Comparison of ENCODE assay signal across 8 cellular contexts in the genomic region with DNA sequence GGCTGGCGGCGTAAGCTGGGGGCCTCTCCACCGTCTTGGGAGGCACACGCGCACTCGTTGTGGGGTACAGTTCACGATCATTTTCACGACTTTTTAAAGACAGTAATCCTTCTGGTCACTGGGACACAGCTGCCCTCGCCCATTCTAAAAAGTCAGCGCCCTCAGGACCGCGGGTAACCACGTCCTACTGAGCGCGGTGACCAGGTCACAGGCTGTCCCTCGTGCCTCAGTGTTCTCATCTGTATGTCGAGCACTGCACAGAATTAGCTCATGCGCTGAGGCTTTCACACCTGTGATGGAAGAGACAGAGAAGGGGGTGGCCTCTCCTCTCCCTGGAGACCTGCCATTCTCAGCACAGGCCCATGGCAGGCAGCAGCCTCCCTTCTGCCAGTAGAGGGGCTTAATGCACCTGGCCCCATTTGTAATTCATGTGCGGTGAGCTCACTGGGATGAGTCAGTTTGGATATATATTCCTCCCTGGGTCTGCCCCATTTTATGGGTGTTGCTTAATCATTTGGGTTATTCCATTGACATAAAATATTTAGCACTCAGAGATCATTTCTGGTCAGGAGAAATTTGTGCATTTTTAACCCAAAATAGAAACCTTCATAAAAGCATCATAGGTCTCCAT. TPM values are rescaled to one million over a fixed set of nuclear protein-coding genes. Genes with fewer than 3 reads are reported as not detected.
DNase-seq lines count a peak whose midpoint lies in the region; ATAC-seq and TF ChIP-seq lines count a peak whose summit lies in the region.
"Not testable (repeated sequence)": the region's sequence is repeated elsewhere in the genome, so short reads cannot be mapped to it uniquely, and the experiment has no call there.

No MANE protein-coding gene starts in this region.

- CTCF ChIA-PET in AG04449 (lab: Yijun Ruan, JAX) = interaction anchor here (1.3 kb wide), 1 partner anchor 646 kb away, joined by 3 read pairs; a partner anchor contains a TSS
- CTCF ChIA-PET in HCT116 (lab: Charles Lee) = not testable (repeated sequence)

- peak overlapping the region; percentile 94 for H3K56ac ChIP-seq in mesendoderm (ENCODE audit: low read length)

- H3K4ac ChIP-seq in mesendoderm (ENCODE audit: low read depth, low read length) = peak overlapping the region; percentile 90

- not testable (repeated sequence) for DNase-seq in AG04449 (ENCODE audit: low read depth, low spot score); HCT116 (ENCODE audit: low read depth, low spot score); ascending aorta (ENCODE audit: low spot score in 2 of 2); spleen
- peak; percentile 39 for DNase-seq in NCI-H748 (lab: John Stamatoyannopoulos, UW; ENCODE audit: unreplicated experiment)
- DNase-seq in WERI-Rb-1 = peak; percentile 56
- peak; percentile 72 for DNase-seq in fibroblast of mammary gland (ENCODE audit: low read depth)
- DNase-seq in mesendoderm = peak; percentile 80

- not testable (repeated sequence) for H3K36me3 ChIP-seq in HCT116 (ENCODE audit: control insufficient read depth in 1 of 2, insufficient read depth in 2 of 2, low read length in 2 of 2); WERI-Rb-1; ascending aorta; mesendoderm (ENCODE audit: control insufficient read depth, insufficient read depth, low read length); spleen

- not testable (repeated sequence) for H3K27me3 ChIP-seq in HCT116 (ENCODE audit: insufficient read depth, low read length); WERI-Rb-1 (ENCODE audit: insufficient read depth, low read depth, severe bottlenecking); ascending aorta; mesendoderm (ENCODE audit: insufficient read depth, low read length, poor library complexity); spleen (replicated peaks in 1 of 7)

- H3K9me3 ChIP-seq in HCT116 (ENCODE audit: control insufficient read depth in 1 of 2, insufficient read depth in 1 of 2, low read depth in 1 of 2, low read length in 2 of 2); WERI-Rb-1 (ENCODE audit: severe bottlenecking); ascending aorta; spleen: not testable (repeated sequence)

- H2BK15ac ChIP-seq in mesendoderm (replicated peaks; ENCODE audit: low read depth) = not testable (repeated sequence)

- intact Hi-C loops in HCT116 (cut with micrococcal nuclease); spleen (cut with DNase I; ENCODE audit: low total_unique reads): not testable (repeated sequence)
- intact Hi-C loops in ascending aorta (cut with DNase I) = loop anchor here (2.0 to 10.0 kb wide), 4 partner anchors 141 to 647 kb away; a partner anchor contains a TSS

- BruUV-seq in HCT116 (replicated peaks; lab: Mats Ljungman, UMichigan) = TSS peak; percentile 60

- H3K4me1 ChIP-seq in HCT116 (ENCODE audit: control insufficient read depth in 1 of 2, insufficient read depth in 2 of 2, low read length in 2 of 2) (peaks cover 17 to 39% of the 10 kb centered on the region in 2 experiments), spleen (peaks cover 0 to 14% (median 5%) of the 10 kb centered on the region in 6 donors)
- not testable (repeated sequence) for H3K4me1 ChIP-seq in ascending aorta; mesendoderm (ENCODE audit: control insufficient read depth, low read depth, low read length)

- no CpG with 5 or more reads among the region's 19 CpGs for WGBS in mesendoderm (ENCODE audit: extremely low coverage, insufficient coverage, low lambda C conversion rate)
- whole genome bisulfite sequencing in spleen, 5 donors = 1 to 3% (median 3%) methylated on average over 16 to 19 of the region's 19 CpGs

- TF ChIP-seq POLR2A in HCT116 (IDR thresholded peaks at IDR 0.05; ENCODE audit: borderline replicate concordance, extremely low read depth, insufficient read depth, insufficient read length); spleen (IDR thresholded peaks at IDR 0.05): not testable (repeated sequence)

- H4K8ac ChIP-seq in mesendoderm (ENCODE audit: low read depth, low read length) = not testable (repeated sequence)

- H3K4me3 ChIP-seq in AG04449 (ENCODE audit: low read depth, low read length) (peak overlapping the region; percentile 78), HCT116 (replicated peaks in 1 of 2; ENCODE audit: low read depth in 1 of 2, low read length in 2 of 2) (peak overlapping the region; percentile 66 to 72), WERI-Rb-1 (ENCODE audit: low read depth, low read length) (peak overlapping the region; percentile 81), ascending aorta (peak overlapping the region; percentile 58 to 71), fibroblast of mammary gland (ENCODE audit: control insufficient read depth, low read depth, low read length) (peak overlapping the region; percentile 55), mesendoderm (ENCODE audit: low read length) (peak overlapping the region; percentile 51), spleen (peak overlapping the region; percentile 44 to 88 (median 65))

- not testable (repeated sequence) for ATAC-seq in HCT116

- H3K9ac ChIP-seq in HCT116 (ENCODE audit: low read length) (peak overlapping the region; percentile 94), mesendoderm (ENCODE audit: low read length) (peak overlapping the region; percentile 82)

- H2AFZ ChIP-seq in HCT116 (ENCODE audit: low read depth, low read length, poor library complexity, severe bottlenecking) = not testable (repeated sequence)

- not testable (repeated sequence) for H2AK5ac ChIP-seq in mesendoderm (ENCODE audit: low read length)

- POLR2A ChIA-PET in AG04449 (lab: Yijun Ruan, JAX); HCT116 (lab: Charles Lee): not testable (repeated sequence)

- H4K5ac ChIP-seq in mesendoderm (ENCODE audit: low read length) = not testable (repeated sequence)

- H3K79me2 ChIP-seq in HCT116 (ENCODE audit: insufficient read depth, low read length); mesendoderm (ENCODE audit: control insufficient read depth, insufficient read depth, low read length): not testable (repeated sequence)

- not testable (repeated sequence) for TF ChIP-seq RAD21 in HCT116 (IDR thresholded peaks at IDR 0.05; ENCODE audit: low read depth)

- not testable (repeated sequence) for H3K23ac ChIP-seq in mesendoderm (ENCODE audit: low read length)

- H3K79me1 ChIP-seq in mesendoderm (ENCODE audit: low read length) = not testable (repeated sequence)

- peak overlapping the region; percentile 84 for H3K4me2 ChIP-seq in HCT116 (ENCODE audit: low read length)
- H3K4me2 ChIP-seq in mesendoderm (ENCODE audit: low read length) = peak overlapping the region; percentile 61

- RAD21 ChIA-PET in HCT116 (lab: Charles Lee; ENCODE audit: low non-redundant PET in 1 of 2, low total read pairs in 2 of 2, uncharacterized antibody in 2 of 2, unreplicated experiment in 2 of 2) = not testable (repeated sequence)

- not testable (repeated sequence) for H4K20me1 ChIP-seq in HCT116 (ENCODE audit: insufficient read depth)

- H3K18ac ChIP-seq in mesendoderm (ENCODE audit: low read length) = not testable (repeated sequence)

- not testable (repeated sequence) for H3K9me2 ChIP-seq in HCT116 (ENCODE audit: insufficient read depth)

- peak overlapping the region; percentile 83 for H3K27ac ChIP-seq in HCT116 (ENCODE audit: low read depth, low read length)
- peak overlapping the region; percentile 91 for H3K27ac ChIP-seq in WERI-Rb-1
- H3K27ac ChIP-seq in ascending aorta = peak overlapping the region; percentile 90 to 93
- peak overlapping the region; percentile 90 for H3K27ac ChIP-seq in mesendoderm (ENCODE audit: low read depth, low read length)
- H3K27ac ChIP-seq in spleen = peak overlapping the region in 7 of 8 donors; percentile 51 to 94 (median 91)

- not testable (repeated sequence) for TF ChIP-seq CTCF in AG04449 (IDR thresholded peaks at IDR 0.05; ENCODE audit: insufficient read depth, low read length, missing control alignments); HCT116 (IDR thresholded peaks at IDR 0.05 in 2 of 3, conservative IDR thresholded peaks at IDR 0.05 in 1 of 3; ENCODE audit: borderline replicate concordance in 1 of 3, insufficient read depth in 1 of 3, low read depth in 2 of 3, low read length in 2 of 3); WERI-Rb-1 (IDR thresholded peaks at IDR 0.05; ENCODE audit: low read depth, low read length); ascending aorta (IDR thresholded peaks at IDR 0.05); fibroblast of mammary gland (conservative IDR thresholded peaks at IDR 0.05; ENCODE audit: control insufficient read depth, insufficient read depth, low read depth, low read length); spleen (IDR thresholded peaks at IDR 0.05 in 8 of 11, conservative IDR thresholded peaks at IDR 0.05 in 3 of 11)

- not testable (repeated sequence) for H2BK5ac ChIP-seq in mesendoderm (ENCODE audit: low read length)

- not testable (repeated sequence) for H2BK120ac ChIP-seq in mesendoderm (ENCODE audit: low read depth, low read length)

TF ChIP-seq in HCT116, 20 proteins besides CTCF, POLR2A, EP300 and RAD21:
- TF ChIP-seq, protein P1, sequence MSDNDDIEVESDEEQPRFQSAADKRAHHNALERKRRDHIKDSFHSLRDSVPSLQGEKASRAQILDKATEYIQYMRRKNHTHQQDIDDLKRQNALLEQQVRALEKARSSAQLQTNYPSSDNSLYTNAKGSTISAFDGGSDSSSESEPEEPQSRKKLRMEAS (IDR thresholded peaks at IDR 0.05) = peak; percentile 3; the same call in 1 of the 2 replicates

RNA-seq across cellular contexts. Expression of a gene that starts 45.1 kb away (rescaled TPM):
- not detected for total RNA-seq in HCT116 (2021; ENCODE audit: unreplicated experiment)
- polyA plus RNA-seq in HCT116 (2012) = not detected in 2 replicates
- total RNA-seq in ascending aorta = not detected
- polyA plus RNA-seq in mesendoderm (2013, experiment 1 of 2) = not detected
- polyA plus RNA-seq in mesendoderm (2013, experiment 2 of 2) = not detected
- total RNA-seq in spleen = not detected
- not detected for polyA plus RNA-seq in spleen
